In the genomic region with DNA sequence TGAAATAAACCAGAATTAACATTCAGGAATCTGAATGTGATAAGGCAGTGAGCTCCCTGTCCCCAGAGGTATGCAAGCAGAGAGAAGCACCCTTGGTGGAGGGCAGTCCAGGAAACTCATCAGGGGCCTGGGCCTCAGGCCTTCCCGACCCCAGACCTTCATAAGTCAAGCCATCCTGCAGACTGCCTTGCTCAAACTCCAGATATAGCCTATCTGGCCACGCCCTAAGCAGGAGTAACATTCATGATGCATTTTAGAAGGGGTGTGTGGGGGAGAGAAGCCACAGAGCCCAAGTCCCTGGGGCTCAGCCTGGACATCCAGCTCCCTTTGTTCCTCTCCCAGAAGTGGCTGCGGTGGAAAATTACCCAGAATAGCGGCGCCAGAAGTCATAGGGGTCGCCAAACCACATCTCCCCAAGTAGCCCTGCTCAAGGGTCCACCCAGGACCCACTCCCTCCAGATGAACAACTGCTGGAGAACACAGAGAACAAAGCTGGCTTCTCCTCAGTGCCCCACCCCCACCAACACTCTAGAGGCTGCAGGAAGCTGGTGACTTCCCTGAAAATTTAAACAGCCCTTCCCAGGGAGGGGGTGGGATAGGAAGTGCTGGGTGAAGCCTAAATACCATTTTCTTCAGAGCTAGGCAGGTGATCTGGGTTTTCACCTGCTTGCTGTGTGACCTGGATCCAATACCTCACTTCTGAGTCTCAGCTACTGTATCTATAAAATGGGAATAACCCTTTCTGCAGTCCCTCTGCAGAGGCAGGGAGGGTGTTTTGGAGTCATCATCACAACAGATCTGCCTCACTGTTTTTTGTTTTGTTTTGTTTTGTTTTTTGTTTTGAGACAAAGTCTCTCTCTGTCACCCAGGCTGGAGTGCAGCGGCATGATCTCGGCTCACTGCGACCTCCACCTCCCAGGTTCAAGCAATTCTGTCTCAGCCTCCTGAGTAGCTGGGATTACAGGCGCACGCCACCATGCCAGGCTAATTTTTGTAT, we compare ENCODE assay signal across 8 cellular contexts. TPM values are rescaled to one million over a fixed set of nuclear protein-coding genes. Genes with fewer than 3 reads are reported as not detected.
DNase-seq lines count a peak whose midpoint lies in the region; ATAC-seq and TF ChIP-seq lines count a peak whose summit lies in the region.

No MANE protein-coding gene starts in this region.

- DNase-seq in CD1c-positive myeloid dendritic cell (ENCODE audit: extremely low spot score) (peak; percentile 81), HuH-7 (ENCODE audit: low spot score) (peak; percentile 82), T-helper 17 cell (no peak), foreskin fibroblast (peak; percentile 53 to 79), osteoblast (ENCODE audit: insufficient read length, low spot score, missing footprints) (peak; percentile 89), NCI-H187 treated with DMSO at 0.1 percent for 48 hours (lab: John Stamatoyannopoulos, UW) (no peak), NCI-H226 (no peak)
- no peak for DNase-seq in stimulated activated CD8-positive, alpha-beta memory T cell treated with anti-CD3 and anti-CD28 coated beads, Interleukin-4, amount 100 ng/mL, for 48 hours

- H3K27ac ChIP-seq in osteoblast (ENCODE audit: low read depth, low read length): peak overlapping the region; percentile 95

- H3K27me3 ChIP-seq in osteoblast (ENCODE audit: insufficient read depth, low read length): no peaks in the 10 kb centered on the region

- peaks cover 24% of the 10 kb centered on the region for H3K79me2 ChIP-seq in osteoblast (ENCODE audit: insufficient read depth, low read length)

- TF ChIP-seq CTCF in foreskin fibroblast (IDR thresholded peaks at IDR 0.05; ENCODE audit: low read depth, low read length) (no peak), osteoblast (IDR thresholded peaks at IDR 0.05; ENCODE audit: extremely low read depth, low read depth, low read length) (no peak)

- peaks cover 46% of the 10 kb centered on the region for H3K4me1 Mint-ChIP-seq in T-helper 17 cell

- peaks cover 51% of the 10 kb centered on the region for H3K4me1 ChIP-seq in osteoblast (ENCODE audit: insufficient read depth, low read length)

- H3K4me3 Mint-ChIP-seq in T-helper 17 cell: peak overlapping the region; percentile 91

- H3K4me2 ChIP-seq in osteoblast (ENCODE audit: insufficient read depth, low read length): peak overlapping the region; percentile 88

- ATAC-seq in T-helper 17 cell: no peak

- H3K9me3 ChIP-seq in T-helper 17 cell (ENCODE audit: control insufficient read depth, low read length, poor library complexity, severe bottlenecking): no peaks in the 10 kb centered on the region
- no peaks in the 10 kb centered on the region for H3K9me3 ChIP-seq in osteoblast (ENCODE audit: low read depth, low read length)

- H3K36me3 ChIP-seq in osteoblast (ENCODE audit: insufficient read depth, low read length): no peaks in the 10 kb centered on the region

- peak overlapping the region; percentile 10 for H2AFZ ChIP-seq in osteoblast (ENCODE audit: low read length)

- H3K36me3 Mint-ChIP-seq in T-helper 17 cell (ENCODE audit: low read depth): no peaks in the 10 kb centered on the region

- H3K27me3 Mint-ChIP-seq in T-helper 17 cell: no peaks in the 10 kb centered on the region

- no peaks in the 10 kb centered on the region for H4K20me1 ChIP-seq in osteoblast (ENCODE audit: insufficient read depth, low read length)

- H3K27ac Mint-ChIP-seq in T-helper 17 cell: peak overlapping the region; percentile 98

- H3K4me3 ChIP-seq in foreskin fibroblast (ENCODE audit: low read depth in 1 of 2, low read length in 2 of 2) (no peak overlapping the region), osteoblast (ENCODE audit: insufficient read depth, low read length) (no peak overlapping the region)

RNA-seq across cellular contexts. Expression of a gene that starts 1.5 kb away (rescaled TPM):
- 100 to 1,000 TPM; 198 to 241 TPM for total RNA-seq in T-helper 17 cell
- 115 and 133 TPM in 2 replicates for total RNA-seq in osteoblast

Comparison
In these comparisons a context has a peak if more than half of its experiments do, and no peak if none do; other contexts are left out.
1. DNase-seq: peak in CD1c-positive myeloid dendritic cell (single experiment), HuH-7 (single experiment), foreskin fibroblast (2 of 2) and osteoblast (single experiment); none in T-helper 17 cell (0 of 3), stimulated activated CD8-positive, alpha-beta memory T cell treated with anti-CD3 and anti-CD28 coated beads, Interleukin-4, amount 100 ng/mL, for 48 hours (single experiment), NCI-H187 treated with DMSO at 0.1 percent for 48 hours (single experiment) and NCI-H226 (single experiment).